In the genomic region with DNA sequence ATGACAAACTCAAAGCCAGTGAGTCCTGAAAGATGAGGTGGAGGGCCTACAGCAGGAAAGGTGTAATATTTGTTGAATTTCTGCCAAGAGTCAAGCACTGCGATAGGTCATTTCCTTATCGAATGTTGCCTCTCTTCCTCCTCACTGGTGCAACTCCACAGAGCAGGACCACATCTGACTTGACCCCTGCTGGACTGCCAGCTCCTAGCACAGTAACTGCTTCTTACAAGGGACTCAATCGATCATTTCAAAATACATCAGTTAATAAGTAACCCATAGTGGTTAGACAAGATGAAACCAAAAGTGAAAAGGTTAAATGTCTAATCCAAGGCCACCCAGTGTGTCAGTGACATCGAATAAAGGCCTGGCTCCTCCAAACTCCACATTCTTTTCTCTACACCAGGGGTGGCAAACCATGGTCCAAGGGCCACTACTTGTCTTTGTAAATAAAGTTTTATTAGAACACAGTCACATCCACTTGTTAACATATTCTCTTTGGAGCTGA, we compare ENCODE assay signal across 8 cellular contexts.
DNase-seq lines count a peak whose midpoint lies in the region; ATAC-seq and TF ChIP-seq lines count a peak whose summit lies in the region.

No MANE protein-coding gene starts in this region.

- H3K27me3 Mint-ChIP-seq in activated naive CD4-positive, alpha-beta T cell treated with anti-CD3 and anti-CD28 coated beads for 36 hours (ENCODE audit: low read depth) = no peaks in the 10 kb centered on the region

- H3K79me2 ChIP-seq in hepatocyte = no peaks in the 10 kb centered on the region

- H3K4me1 ChIP-seq in hepatocyte (ENCODE audit: insufficient read depth) = no peaks in the 10 kb centered on the region

- H3K4me1 Mint-ChIP-seq in activated naive CD4-positive, alpha-beta T cell treated with anti-CD3 and anti-CD28 coated beads for 36 hours (ENCODE audit: low read depth) = no peaks in the 10 kb centered on the region

- H3K36me3 ChIP-seq in hepatocyte (replicated peaks; ENCODE audit: insufficient read depth, low read depth) = no peaks in the 10 kb centered on the region

- intact Hi-C loops in activated naive CD4-positive, alpha-beta T cell treated with anti-CD3 and anti-CD28 coated beads for 36 hours (cut with micrococcal nuclease) = no loop called here

- H3K27me3 ChIP-seq in hepatocyte = no peaks in the 10 kb centered on the region

- peak; percentile 92 for ATAC-seq in GM19324 (IDR thresholded peaks at IDR 0.05; ENCODE audit: low FRiP score, unreplicated experiment)
- ATAC-seq in HG03045 (IDR thresholded peaks at IDR 0.05; ENCODE audit: unreplicated experiment) = peak; percentile 87

- no peak overlapping the region for H3K27ac Mint-ChIP-seq in activated naive CD4-positive, alpha-beta T cell treated with anti-CD3 and anti-CD28 coated beads for 36 hours

- no peaks in the 10 kb centered on the region for H3K36me3 Mint-ChIP-seq in activated naive CD4-positive, alpha-beta T cell treated with anti-CD3 and anti-CD28 coated beads for 36 hours (ENCODE audit: low read depth)

- H3K4me3 ChIP-seq in hepatocyte = no peak overlapping the region

- no peaks in the 10 kb centered on the region for H3K9me3 Mint-ChIP-seq in activated naive CD4-positive, alpha-beta T cell treated with anti-CD3 and anti-CD28 coated beads for 36 hours

- no peak overlapping the region for H3K27ac ChIP-seq in hepatocyte

- no peaks in the 10 kb centered on the region for H4K20me1 ChIP-seq in hepatocyte (ENCODE audit: insufficient read depth, poor library complexity, severe bottlenecking)

- no peaks in the 10 kb centered on the region for H3K9me3 ChIP-seq in hepatocyte (ENCODE audit: low read depth)

- no peaks in the 10 kb centered on the region for H3K9me2 ChIP-seq in hepatocyte (replicated peaks; ENCODE audit: insufficient read depth)

- H3K4me3 Mint-ChIP-seq in activated naive CD4-positive, alpha-beta T cell treated with anti-CD3 and anti-CD28 coated beads for 36 hours = no peak overlapping the region

- H3K4me2 ChIP-seq in hepatocyte = no peak overlapping the region

- WGBS in hepatocyte (ENCODE audit: low lambda C conversion rate, missing lambda C conversion rate) = 75% methylated on average over 4 of the region's 4 CpGs

- CTCF ChIA-PET in activated naive CD4-positive, alpha-beta T cell treated with anti-CD3 and anti-CD28 coated beads for 36 hours (lab: Charles Lee) = no interaction called here

- H2AFZ ChIP-seq in hepatocyte = no peak overlapping the region

- TF ChIP-seq CTCF in hepatocyte (IDR thresholded peaks at IDR 0.05; ENCODE audit: poor library complexity) = no peak

- DNase-seq in A172 (ENCODE audit: low spot score) = peak; percentile 43
- DNase-seq in SW480 (ENCODE audit: low spot score) = peak; percentile 34
- DNase-seq in COLO829 (ENCODE audit: low spot score) = no peak
- DNase-seq in DMS79 (lab: John Stamatoyannopoulos, UW) = no peak
- no peak for DNase-seq in hepatocyte (ENCODE audit: low spot score)
- no peak for DNase-seq in activated naive CD4-positive, alpha-beta T cell treated with anti-CD3 and anti-CD28 coated beads for 36 hours

Comparison
In these comparisons a context has a peak if more than half of its experiments do, and no peak if none do; other contexts are left out.
1. DNase-seq: peak in A172 (single experiment) and SW480 (single experiment); none in COLO829 (single experiment), DMS79 (single experiment), hepatocyte (single experiment) and activated naive CD4-positive, alpha-beta T cell treated with anti-CD3 and anti-CD28 coated beads for 36 hours (single experiment).